Comparison of ENCODE assay signal across 8 cellular contexts in genomic region chr15:60397772-60398445, GRCh38. TPM values are rescaled to one million over a fixed set of nuclear protein-coding genes. Genes with fewer than 3 reads are reported as not detected.
DNase-seq lines count a peak whose midpoint lies in the region; ATAC-seq and TF ChIP-seq lines count a peak whose summit lies in the region.

ANXA2 (minus strand) TSS chr15:60397986; CDS start chr15:60386075, 11,911 bp downstream.

- no peaks in the 10 kb centered on the region for H3K9me3 ChIP-seq in heart right ventricle

- POLR2A ChIA-PET in T-cell (lab: Charles Lee), result interaction anchor here in 1 of 2 donors (0.6 kb wide), 1 partner anchor 517 kb away, joined by 5 read pairs; no protein-coding TSS in a partner anchor

- H3K4me3 ChIP-seq in heart right ventricle, result peak within 1 kb of the TSS; percentile 59 to 94 (median 88)

- peaks cover 0 to 30% (median 3%) of the 10 kb centered on the region in 9 donors for H3K36me3 ChIP-seq in heart right ventricle

- CTCF ChIA-PET in T-cell (lab: Charles Lee), result interaction anchor here (0.6 to 0.8 kb wide), 6 partner anchors 11 to 707 kb away, joined by 3 to 9 read pairs (median 3); no protein-coding TSS in a partner anchor

- 0 to 1% methylated on average over 31 to 53 of the region's 53 CpGs for whole genome bisulfite sequencing in heart right ventricle, 2 donors

- H3K4me1 Mint-ChIP-seq in T-cell, result peaks cover 41 to 53% (median 43%) of the 10 kb centered on the region in 3 donors
- H3K4me1 Mint-ChIP-seq in activated naive CD8-positive, alpha-beta T cell treated with anti-CD3 and anti-CD28 coated beads, Interleukin-2, amount 50 U/mL, for 24 hours, result peaks cover 46% of the 10 kb centered on the region

- in situ Hi-C loops in Caki2 (cut with HindIII; ENCODE audit: low pct_unique_long_range_greater_than_20kb, low sequenced_read_pairs), result no loop called here

- no peaks in the 10 kb centered on the region for H3K9me3 Mint-ChIP-seq in T-cell
- no peaks in the 10 kb centered on the region for H3K9me3 Mint-ChIP-seq in activated naive CD8-positive, alpha-beta T cell treated with anti-CD3 and anti-CD28 coated beads, Interleukin-2, amount 50 U/mL, for 24 hours

- no peak for TF ChIP-seq CTCF in heart right ventricle (IDR thresholded peaks at IDR 0.05)

- peaks cover 21% of the 10 kb centered on the region for H3K36me3 Mint-ChIP-seq in T-cell
- H3K36me3 Mint-ChIP-seq in activated naive CD8-positive, alpha-beta T cell treated with anti-CD3 and anti-CD28 coated beads, Interleukin-2, amount 50 U/mL, for 24 hours (ENCODE audit: low read depth), result peaks cover 21% of the 10 kb centered on the region

- intact Hi-C loops in heart right ventricle (cut with DNase I) (loop anchor here in 6 of 10 donors (2.0 to 5.0 kb wide), 3 partner anchors 27 to 37 kb away; no protein-coding TSS in a partner anchor), sciatic nerve (cut with DNase I) (no loop called here)

- H3K4me1 ChIP-seq in heart right ventricle, result peaks cover 16 to 52% (median 40%) of the 10 kb centered on the region in 9 donors

- peak within 1 kb of the TSS; percentile 91 to 96 for H3K27ac Mint-ChIP-seq in T-cell
- peak within 1 kb of the TSS; percentile 89 for H3K27ac Mint-ChIP-seq in activated naive CD8-positive, alpha-beta T cell treated with anti-CD3 and anti-CD28 coated beads, Interleukin-2, amount 50 U/mL, for 24 hours

- ATAC-seq in GM19463 (IDR thresholded peaks at IDR 0.05; ENCODE audit: unreplicated experiment), result peak; percentile 74
- peak; percentile 75 for ATAC-seq in HG03571 (IDR thresholded peaks at IDR 0.05; ENCODE audit: unreplicated experiment)
- peak; percentile 81 to 88 (median 83) for ATAC-seq in T-cell (replicated peaks in 1 of 4)
- peak; percentile 84 for ATAC-seq in activated naive CD8-positive, alpha-beta T cell treated with anti-CD3 and anti-CD28 coated beads, Interleukin-2, amount 50 U/mL, for 24 hours
- peak; percentile 80 to 95 (median 85) for ATAC-seq in heart right ventricle
- ATAC-seq in sciatic nerve, result peak; percentile 82

- H3K27me3 ChIP-seq in heart right ventricle, result no peaks in the 10 kb centered on the region

- peak within 1 kb of the TSS; percentile 84 to 96 (median 85) for H3K4me3 Mint-ChIP-seq in T-cell
- peak within 1 kb of the TSS; percentile 91 for H3K4me3 Mint-ChIP-seq in activated naive CD8-positive, alpha-beta T cell treated with anti-CD3 and anti-CD28 coated beads, Interleukin-2, amount 50 U/mL, for 24 hours

- peaks cover 0 to 4% of the 10 kb centered on the region in 2 donors for H3K27me3 Mint-ChIP-seq in T-cell
- peaks cover 5% of the 10 kb centered on the region for H3K27me3 Mint-ChIP-seq in activated naive CD8-positive, alpha-beta T cell treated with anti-CD3 and anti-CD28 coated beads, Interleukin-2, amount 50 U/mL, for 24 hours

- H3K27ac ChIP-seq in heart right ventricle, result peak within 1 kb of the TSS; percentile 90 to 98 (median 97)

- DNase-seq in Caki2 (ENCODE audit: low read depth) (peak; percentile 83), T-cell (peak; percentile 61 to 84 (median 76)), heart right ventricle (peak; percentile 87 to 88), sciatic nerve (ENCODE audit: low spot score) (peak; percentile 92), inferior parietal cortex (ENCODE audit: extremely low spot score) (no peak)
- peak; percentile 84 for DNase-seq in activated naive CD8-positive, alpha-beta T cell treated with anti-CD3 and anti-CD28 coated beads, Interleukin-2, amount 50 U/mL, for 24 hours

RNA-seq across cellular contexts. Expression of gene ANXA2, which starts in this region (rescaled TPM):
- 3,725 and 3,998 TPM in 2 replicates for total RNA-seq in Caki2 (2014; rRNA removed; shearing (Covaris generic); ENCODE audit: low replicate concordance)
- 100 to 1,000 TPM in 4 of 5 donors, 10 to 100 TPM in 1; 59.4 to 223 (median 159) TPM for total RNA-seq in T-cell
- 100 to 1,000 TPM in 9 of 10 donors, 10 to 100 TPM in 1; 98.7 to 341 (median 123) TPM for total RNA-seq in heart right ventricle
- polyA plus RNA-seq in heart right ventricle, result 100 to 1,000 TPM; 166 to 539 TPM
- total RNA-seq in sciatic nerve, result 904 TPM
